Comparison of ENCODE assay signal across 1 cellular context in the genomic region with DNA sequence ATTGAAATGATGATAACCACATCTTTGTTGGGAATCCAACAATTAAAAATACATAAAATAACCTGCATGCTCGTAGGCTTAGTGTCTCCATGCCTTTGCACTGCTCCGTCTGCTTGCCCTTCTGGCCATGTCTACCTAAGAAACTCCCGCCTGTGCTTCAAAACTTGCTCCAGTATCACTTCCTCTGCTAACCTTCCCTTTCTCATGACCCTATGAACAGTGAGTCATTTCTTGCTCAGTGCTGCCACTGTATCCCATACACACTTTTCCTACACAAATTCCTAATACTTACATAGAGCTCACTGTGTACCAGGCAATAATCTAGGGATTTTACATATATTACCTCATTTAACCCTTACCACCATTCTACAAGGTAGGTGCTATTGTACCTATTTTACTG.
TF ChIP-seq lines count a peak whose summit lies in the region.

No MANE protein-coding gene starts in this region.

TF ChIP-seq in GM23338, 12 proteins besides CTCF, POLR2A, EP300 and RAD21 (continued from another document):
- TF ChIP-seq, protein P1, sequence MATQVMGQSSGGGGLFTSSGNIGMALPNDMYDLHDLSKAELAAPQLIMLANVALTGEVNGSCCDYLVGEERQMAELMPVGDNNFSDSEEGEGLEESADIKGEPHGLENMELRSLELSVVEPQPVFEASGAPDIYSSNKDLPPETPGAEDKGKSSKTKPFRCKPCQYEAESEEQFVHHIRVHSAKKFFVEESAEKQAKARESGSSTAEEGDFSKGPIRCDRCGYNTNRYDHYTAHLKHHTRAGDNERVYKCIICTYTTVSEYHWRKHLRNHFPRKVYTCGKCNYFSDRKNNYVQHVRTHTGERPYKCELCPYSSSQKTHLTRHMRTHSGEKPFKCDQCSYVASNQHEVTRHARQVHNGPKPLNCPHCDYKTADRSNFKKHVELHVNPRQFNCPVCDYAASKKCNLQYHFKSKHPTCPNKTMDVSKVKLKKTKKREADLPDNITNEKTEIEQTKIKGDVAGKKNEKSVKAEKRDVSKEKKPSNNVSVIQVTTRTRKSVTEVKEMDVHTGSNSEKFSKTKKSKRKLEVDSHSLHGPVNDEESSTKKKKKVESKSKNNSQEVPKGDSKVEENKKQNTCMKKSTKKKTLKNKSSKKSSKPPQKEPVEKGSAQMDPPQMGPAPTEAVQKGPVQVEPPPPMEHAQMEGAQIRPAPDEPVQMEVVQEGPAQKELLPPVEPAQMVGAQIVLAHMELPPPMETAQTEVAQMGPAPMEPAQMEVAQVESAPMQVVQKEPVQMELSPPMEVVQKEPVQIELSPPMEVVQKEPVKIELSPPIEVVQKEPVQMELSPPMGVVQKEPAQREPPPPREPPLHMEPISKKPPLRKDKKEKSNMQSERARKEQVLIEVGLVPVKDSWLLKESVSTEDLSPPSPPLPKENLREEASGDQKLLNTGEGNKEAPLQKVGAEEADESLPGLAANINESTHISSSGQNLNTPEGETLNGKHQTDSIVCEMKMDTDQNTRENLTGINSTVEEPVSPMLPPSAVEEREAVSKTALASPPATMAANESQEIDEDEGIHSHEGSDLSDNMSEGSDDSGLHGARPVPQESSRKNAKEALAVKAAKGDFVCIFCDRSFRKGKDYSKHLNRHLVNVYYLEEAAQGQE (IDR thresholded peaks at IDR 0.05; ENCODE audit: unreplicated experiment): no peak
